ENCODE assay signal across 8 cellular contexts in the genomic region with DNA sequence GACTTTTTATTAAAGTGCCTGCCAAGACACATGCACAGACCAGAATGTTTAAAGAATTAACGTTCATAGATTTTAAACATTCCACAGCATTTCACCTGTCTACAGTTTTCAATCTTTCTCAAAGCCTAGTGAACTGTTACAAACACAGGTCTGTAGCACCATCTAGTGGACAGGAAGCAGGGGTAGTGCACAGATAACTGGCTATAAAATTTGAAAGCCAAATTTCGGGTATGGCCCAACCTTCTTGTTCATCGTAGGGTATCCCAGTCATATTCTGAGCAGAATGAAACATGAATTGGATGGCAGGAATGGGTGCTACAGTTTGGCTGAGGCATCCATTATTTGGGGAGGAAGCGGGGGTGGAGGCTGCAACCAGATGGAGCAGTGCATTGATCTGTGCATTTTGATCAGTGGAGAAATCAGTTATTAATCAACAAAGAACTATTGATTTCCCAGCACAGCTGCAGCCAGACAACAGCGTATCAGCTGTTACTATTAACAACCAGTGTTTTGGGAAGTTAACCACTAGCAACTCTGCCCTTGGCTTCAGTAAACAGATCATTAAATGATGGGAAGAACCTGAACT. TPM values are rescaled to one million over a fixed set of nuclear protein-coding genes. Genes with fewer than 3 reads are reported as not detected.
A peak's percentile ranks its signal among the peaks of the same experiment; 100 is the strongest.
DNase-seq lines count a peak whose midpoint lies in the region; ATAC-seq and TF ChIP-seq lines count a peak whose summit lies in the region.

No MANE protein-coding gene starts in this region.

- H3K36me3 ChIP-seq in naive thymus-derived CD4-positive, alpha-beta T cell (ENCODE audit: control insufficient read depth in 2 of 3, insufficient read depth in 3 of 3, low read length in 3 of 3): no peaks in the 10 kb centered on the region

- no peaks in the 10 kb centered on the region for H3K4me1 Mint-ChIP-seq in HFFc6 (ENCODE audit: low read depth)
- no peaks in the 10 kb centered on the region for H3K4me1 Mint-ChIP-seq in naive thymus-derived CD4-positive, alpha-beta T cell

- POLR2A ChIA-PET in naive thymus-derived CD4-positive, alpha-beta T cell (lab: Charles Lee): interaction anchor here (0.6 kb wide), 1 partner anchor 57 kb away, joined by 4 read pairs; no protein-coding TSS in a partner anchor

- H3K27ac Mint-ChIP-seq in HFFc6: no peak overlapping the region
- no peak overlapping the region for H3K27ac Mint-ChIP-seq in naive thymus-derived CD4-positive, alpha-beta T cell

- ATAC-seq in naive thymus-derived CD4-positive, alpha-beta T cell: peak; percentile 64

- H3K36me3 Mint-ChIP-seq in HFFc6 (ENCODE audit: low read depth): no peaks in the 10 kb centered on the region
- H3K36me3 Mint-ChIP-seq in naive thymus-derived CD4-positive, alpha-beta T cell: no peaks in the 10 kb centered on the region

- DNase-seq in Ammon's horn (ENCODE audit: low spot score) (peak; percentile 82), HFFc6 (peak; percentile 26), M059J (ENCODE audit: low read depth) (peak; percentile 72), SHP77 (lab: John Stamatoyannopoulos, UW) (peak; percentile 17 to 45), epithelial cell of proximal tubule (ENCODE audit: low read depth) (peak; percentile 3), GOT3 (lab: John Stamatoyannopoulos, UW) (no peak)
- peak in 5 of 9 donors; percentile 17 to 34 (median 26) for DNase-seq in naive thymus-derived CD4-positive, alpha-beta T cell

- no peak overlapping the region for H3K27ac ChIP-seq in naive thymus-derived CD4-positive, alpha-beta T cell (ENCODE audit: low read depth, low read length)

- no peaks in the 10 kb centered on the region for H3K9me3 ChIP-seq in naive thymus-derived CD4-positive, alpha-beta T cell (ENCODE audit: control insufficient read depth in 2 of 3, low read length in 3 of 3)

- peak; percentile 75 for TF ChIP-seq CTCF in GM12874 (IDR thresholded peaks at IDR 0.05; ENCODE audit: insufficient read depth, low read depth, low read length)
- peak; percentile 89 for TF ChIP-seq CTCF in HFFc6 (IDR thresholded peaks at IDR 0.05)
- peak; percentile 96 for TF ChIP-seq CTCF in epithelial cell of proximal tubule (conservative IDR thresholded peaks at IDR 0.05; ENCODE audit: low read depth, low read length)

- no peak overlapping the region for H3K4me3 Mint-ChIP-seq in HFFc6
- H3K4me3 Mint-ChIP-seq in naive thymus-derived CD4-positive, alpha-beta T cell: no peak overlapping the region

- H3K9me3 Mint-ChIP-seq in HFFc6: no peaks in the 10 kb centered on the region
- peaks cover 0 to 5% (median 0%) of the 10 kb centered on the region in 11 donors for H3K9me3 Mint-ChIP-seq in naive thymus-derived CD4-positive, alpha-beta T cell

- no peaks in the 10 kb centered on the region for H3K4me1 ChIP-seq in naive thymus-derived CD4-positive, alpha-beta T cell (ENCODE audit: control insufficient read depth in 2 of 2, insufficient read depth in 2 of 2, low read length in 2 of 2)

- H3K27me3 Mint-ChIP-seq in HFFc6 (ENCODE audit: insufficient read depth): peaks cover 13% of the 10 kb centered on the region
- H3K27me3 Mint-ChIP-seq in naive thymus-derived CD4-positive, alpha-beta T cell: peaks cover 7 to 41% (median 30%) of the 10 kb centered on the region in 5 donors

- no peaks in the 10 kb centered on the region for H3K27me3 ChIP-seq in naive thymus-derived CD4-positive, alpha-beta T cell (ENCODE audit: control insufficient read depth in 2 of 2, insufficient read depth in 2 of 2, low read length in 2 of 2)

- intact Hi-C loops in naive thymus-derived CD4-positive, alpha-beta T cell (cut with micrococcal nuclease): loop anchor here (1.0 to 5.0 kb wide), 6 partner anchors 306 to 792 kb away; no protein-coding TSS in a partner anchor

- CTCF ChIA-PET in naive thymus-derived CD4-positive, alpha-beta T cell (lab: Charles Lee): interaction anchor here (0.9 to 1.3 kb wide), 4 partner anchors 9 to 305 kb away, joined by 3 to 6 read pairs (median 4); no protein-coding TSS in a partner anchor

- H3K4me3 ChIP-seq in epithelial cell of proximal tubule (ENCODE audit: low read depth, low read length): no peak overlapping the region
- H3K4me3 ChIP-seq in naive thymus-derived CD4-positive, alpha-beta T cell (ENCODE audit: low read length): no peak overlapping the region

RNA-seq across cellular contexts. Expression of a gene that starts 56.1 kb away (rescaled TPM):
- total RNA-seq in HFFc6 (2021; fragmentation: NEBNext Ultra II Directional; extraction: Animal tissue kit (Norgen Biotek cat#: 25700)): not detected
- total RNA-seq in M059J (2014; rRNA removed; shearing (Covaris generic)): not detected in 2 replicates
- total RNA-seq in epithelial cell of proximal tubule: under 0.01 TPM in 1 of 2 replicates, not detected in the other
- total RNA-seq in naive thymus-derived CD4-positive, alpha-beta T cell: not detected
- under 1 TPM; 0.49 to 0.72 TPM for polyA plus RNA-seq in naive thymus-derived CD4-positive, alpha-beta T cell
